ENCODE assay signal across 23 cellular contexts in genomic region chr16:24771779-24772157, GRCh38. TPM values are rescaled to one million over a fixed set of nuclear protein-coding genes. Genes with fewer than 3 reads are reported as not detected.
DNase-seq lines count a peak whose midpoint lies in the region; ATAC-seq, FAIRE-seq and TF ChIP-seq lines count a peak whose summit lies in the region.
"Had no signal": no experiment of that assay in that cellular context is flagged by ENCODE, and none has a peak within 500 bp of the region (broad histone marks: within the 10 kb centered on the region; RNA-seq: fewer than 3 reads in every experiment).

No MANE protein-coding gene starts in this region.

- TF ChIP-seq EP300 in HepG2 (IDR thresholded peaks at IDR 0.05; ENCODE audit: low read depth in 2 of 2, low read length in 2 of 2) (no peak), HepG2 (CRISPR knock-in tag; IDR thresholded peaks at IDR 0.05; ENCODE audit: borderline replicate concordance) (no peak)

- no peak for TF ChIP-seq RAD21 in HepG2 (CRISPR knock-in tag; IDR thresholded peaks at IDR 0.05)

- H3K9me3 Mint-ChIP-seq in CD8-positive, alpha-beta memory T cell = no peaks in the 10 kb centered on the region
- H3K9me3 Mint-ChIP-seq in GM23338 = no peaks in the 10 kb centered on the region
- no peaks in the 10 kb centered on the region for H3K9me3 Mint-ChIP-seq in chondrocyte (ENCODE audit: low read depth)
- H3K9me3 Mint-ChIP-seq: CD4-positive, alpha-beta memory T cell had no signal

- H2AFZ ChIP-seq in GM23338 = no peak overlapping the region
- H2AFZ ChIP-seq in HepG2 (ENCODE audit: low read length) = no peak overlapping the region
- H2AFZ ChIP-seq: PC-9 had no signal

- TF ChIP-seq CTCF in GM23338 (conservative IDR thresholded peaks at IDR 0.05; ENCODE audit: low read depth in 2 of 2) (no peak), chondrocyte (IDR thresholded peaks at IDR 0.05) (no peak), HepG2 (CRISPR knock-in tag; IDR thresholded peaks at IDR 0.05) (no peak), Peyer's patch (IDR thresholded peaks at IDR 0.05) (no peak)

- intact Hi-C loops in HepG2 (cut with micrococcal nuclease; ENCODE audit: unreplicated experiment) = no loop called here

- H3K36me3 Mint-ChIP-seq in CD8-positive, alpha-beta memory T cell = peaks cover 0 to 60% (median 10%) of the 10 kb centered on the region in 3 donors
- peaks cover 48% of the 10 kb centered on the region for H3K36me3 Mint-ChIP-seq in GM23338 (ENCODE audit: low read depth)
- peaks cover 9% of the 10 kb centered on the region for H3K36me3 Mint-ChIP-seq in chondrocyte (ENCODE audit: low read depth)

- H3K9me2 ChIP-seq in GM23338 (ENCODE audit: insufficient read depth) = no peaks in the 10 kb centered on the region

- FAIRE-seq in HepG2 (lab: Jason Lieb, UNC) (peak; percentile 4), RCC 7860 (lab: Jason Lieb, UNC) (no peak)

- BruUV-seq in HepG2 (replicated peaks; lab: Mats Ljungman, UMichigan) = no TSS peak

- no peaks in the 10 kb centered on the region for H3K4me1 ChIP-seq in CD8-positive, alpha-beta memory T cell (ENCODE audit: insufficient read depth, low read length)
- H3K4me1 ChIP-seq in GM23338 (ENCODE audit: insufficient read depth) = peaks cover 28% of the 10 kb centered on the region
- H3K4me1 ChIP-seq in HepG2 (ENCODE audit: insufficient read depth, low read length) = peaks cover 12% of the 10 kb centered on the region
- no peaks in the 10 kb centered on the region for H3K4me1 ChIP-seq in Peyer's patch

- H3K27ac ChIP-seq in CD8-positive, alpha-beta memory T cell (ENCODE audit: low read depth, low read length) = no peak overlapping the region
- H3K27ac ChIP-seq in GM23338 (ENCODE audit: low read depth) (no peak overlapping the region; the same call in 1 of the 2 replicates), HepG2 (ENCODE audit: extremely low read length, insufficient read depth, low read length) (no peak overlapping the region), Peyer's patch (no peak overlapping the region)
- H3K27ac ChIP-seq: body of pancreas, colonic mucosa, neutrophil, PC-9, skin epidermis, upper lobe of left lung had no signal

- H3K27me3 ChIP-seq in CD8-positive, alpha-beta memory T cell (ENCODE audit: insufficient read depth, low read length, poor library complexity, severe bottlenecking) = no peaks in the 10 kb centered on the region
- H3K27me3 ChIP-seq in GM23338 (ENCODE audit: insufficient read depth) (no peaks in the 10 kb centered on the region), HepG2 (ENCODE audit: control insufficient read depth in 1 of 2, insufficient read depth in 2 of 2, low read length in 2 of 2) (no peaks in the 10 kb centered on the region), Peyer's patch (no peaks in the 10 kb centered on the region)
- H3K27me3 ChIP-seq: body of pancreas, colonic mucosa, esophagus muscularis mucosa, neutrophil, upper lobe of left lung had no signal

- peaks cover 49 to 76% (median 70%) of the 10 kb centered on the region in 3 donors for H3K4me1 Mint-ChIP-seq in CD8-positive, alpha-beta memory T cell
- H3K4me1 Mint-ChIP-seq in GM23338 (peaks cover 29% of the 10 kb centered on the region), chondrocyte (ENCODE audit: low read depth) (peaks cover 38% of the 10 kb centered on the region)

- H3K4me3 Mint-ChIP-seq in CD8-positive, alpha-beta memory T cell = no peak overlapping the region
- H3K4me3 Mint-ChIP-seq in GM23338 (no peak overlapping the region), chondrocyte (ENCODE audit: unreplicated experiment) (no peak overlapping the region)
- H3K4me3 Mint-ChIP-seq: activated CD8-positive, alpha-beta memory T cell treated with anti-CD3 and anti-CD28 coated beads, Interleukin-2, amount 10 ng/mL, durations not matched to agents 7 days and 5 days; CD4-positive, alpha-beta memory T cell had no signal

- H3K4me3 ChIP-seq in CD8-positive, alpha-beta memory T cell (ENCODE audit: low read length) = no peak overlapping the region
- H3K4me3 ChIP-seq in GM23338 = no peak overlapping the region
- H3K4me3 ChIP-seq in HepG2 (replicated peaks in 1 of 3; ENCODE audit: insufficient read depth in 1 of 3, low read depth in 2 of 3, low read length in 3 of 3) = no peak overlapping the region
- no peak overlapping the region for H3K4me3 ChIP-seq in Peyer's patch
- H3K4me3 ChIP-seq: body of pancreas, colonic mucosa, esophagus muscularis mucosa, PC-9, skin epidermis, upper lobe of left lung had no signal

- no peaks in the 10 kb centered on the region for H3K9me3 ChIP-seq in CD8-positive, alpha-beta memory T cell (ENCODE audit: low read length)
- H3K9me3 ChIP-seq in HepG2 (ENCODE audit: low read length) = no peaks in the 10 kb centered on the region
- no peaks in the 10 kb centered on the region for H3K9me3 ChIP-seq in Peyer's patch
- H3K9me3 ChIP-seq: body of pancreas, colonic mucosa, esophagus muscularis mucosa, neutrophil, upper lobe of left lung had no signal

- no peak overlapping the region for H3K9ac ChIP-seq in HepG2 (ENCODE audit: insufficient read depth, low read depth, low read length)
- H3K9ac ChIP-seq: KMS-11 had no signal

- no peaks in the 10 kb centered on the region; the same call in 1 of the 2 replicates for H3F3A ChIP-seq in GM23338 (replicated peaks; ENCODE audit: low read depth)

- H4K20me1 ChIP-seq in GM23338 (replicated peaks; ENCODE audit: insufficient read depth) = peaks cover 78% of the 10 kb centered on the region
- peaks cover 47% of the 10 kb centered on the region; the same call in 1 of the 2 replicates for H4K20me1 ChIP-seq in HepG2 (ENCODE audit: insufficient read depth, low read length)

- ATAC-seq in GM23338 (no peak), HepG2 (peak; percentile 74), GM18517 (IDR thresholded peaks at IDR 0.05; ENCODE audit: unreplicated experiment) (no peak)
- ATAC-seq: body of pancreas had no signal

- H3K27me3 Mint-ChIP-seq in CD8-positive, alpha-beta memory T cell = no peaks in the 10 kb centered on the region
- H3K27me3 Mint-ChIP-seq in GM23338 (ENCODE audit: insufficient read depth, low read depth, poor library complexity) (peaks cover 2% of the 10 kb centered on the region), chondrocyte (ENCODE audit: low read depth) (no peaks in the 10 kb centered on the region)
- H3K27me3 Mint-ChIP-seq: activated CD8-positive, alpha-beta memory T cell treated with anti-CD3 and anti-CD28 coated beads, Interleukin-2, amount 10 ng/mL, durations not matched to agents 7 days and 5 days; CD4-positive, alpha-beta memory T cell had no signal

- TF ChIP-seq POLR2A in HepG2 (IDR thresholded peaks at IDR 0.05; ENCODE audit: insufficient read depth in 1 of 2, low read depth in 2 of 2, low read length in 2 of 2) = no peak
- no peak for TF ChIP-seq POLR2A in Peyer's patch (IDR thresholded peaks at IDR 0.05)

- CTCF ChIA-PET in CD8-positive, alpha-beta memory T cell (lab: Charles Lee) = no interaction called here
- CTCF ChIA-PET in HepG2 (lab: Yijun Ruan, JAX; ENCODE audit: low intra/inter-chr PET ratio, low total read pairs) = no interaction called here

- 95% methylated on average over 1 of the region's 1 CpG for WGBS in HepG2 (ENCODE audit: low lambda C conversion rate)

- H3K27ac Mint-ChIP-seq in CD8-positive, alpha-beta memory T cell = peak overlapping the region in 5 of 8 donors; percentile 4 to 68 (median 30)
- H3K27ac Mint-ChIP-seq in GM23338 = peak overlapping the region; percentile 36; the same call in 1 of the 2 replicates
- peak overlapping the region; percentile 49 for H3K27ac Mint-ChIP-seq in chondrocyte (ENCODE audit: unreplicated experiment)
- H3K27ac Mint-ChIP-seq: activated CD8-positive, alpha-beta memory T cell treated with anti-CD3 and anti-CD28 coated beads, Interleukin-2, amount 10 ng/mL, durations not matched to agents 7 days and 5 days had no signal

- peaks cover 7% of the 10 kb centered on the region for H3K36me3 ChIP-seq in CD8-positive, alpha-beta memory T cell (ENCODE audit: insufficient read depth, low read length)
- H3K36me3 ChIP-seq in GM23338 (ENCODE audit: insufficient read depth) = peaks cover 11% of the 10 kb centered on the region; the same call in 1 of the 2 replicates
- peaks cover 14 to 32% of the 10 kb centered on the region in 2 experiments for H3K36me3 ChIP-seq in HepG2 (replicated peaks in 1 of 2; ENCODE audit: control insufficient read depth in 1 of 2, insufficient read depth in 2 of 2, low read length in 2 of 2)
- H3K36me3 ChIP-seq in Peyer's patch = peaks cover 0 to 11% (median 0%) of the 10 kb centered on the region in 3 donors
- H3K36me3 ChIP-seq: colonic mucosa had no signal

- H3K4me2 ChIP-seq in GM23338 (no peak overlapping the region), HepG2 (ENCODE audit: low read depth, low read length) (no peak overlapping the region)
- H3K4me2 ChIP-seq: KMS-11, PC-9 had no signal

- POLR2A ChIA-PET in CD8-positive, alpha-beta memory T cell (lab: Charles Lee) = no interaction called here
- POLR2A ChIA-PET in HepG2 (lab: Yijun Ruan, JAX) = no interaction called here

- H3K79me2 ChIP-seq in GM23338 (replicated peaks; ENCODE audit: insufficient read depth) (peaks cover 100% of the 10 kb centered on the region), HepG2 (ENCODE audit: insufficient read depth, low read length) (peaks cover 67% of the 10 kb centered on the region)

- in situ Hi-C loops in HepG2 (cut with HindIII; ENCODE audit: extremely low pct_ligation_motif_present, low pct_unique_long_range_greater_than_20kb) = no loop called here

- no peak for DNase-seq in CD8-positive, alpha-beta memory T cell
- no peak for DNase-seq in GM23338 (ENCODE audit: low spot score)
- no peak for DNase-seq in chondrocyte (ENCODE audit: low spot score)
- peak; percentile 50 for DNase-seq in HepG2 (ENCODE audit: low spot score)
- no peak for DNase-seq in ecto neural progenitor cell (ENCODE audit: low spot score)
- DNase-seq in RCC 7860 (ENCODE audit: low spot score) = no peak
- DNase-seq in Peyer's patch = no peak
- DNase-seq: activated CD4-positive, alpha-beta T cell treated with anti-CD3 and anti-CD28 coated beads for 4 hours; activated effector memory CD4-positive, alpha-beta T cell treated with Interleukin-2 at 50 U/mL for 16 hours; CD4-positive, alpha-beta memory T cell; colonic mucosa; mesendoderm; NCI-H146; SIG-M5 had no signal

RNA-seq across cellular contexts. Expression of gene TNRC6A, which starts 42.3 kb away (rescaled TPM):
- 10 to 100 TPM; 40.4 to 44.0 TPM for total RNA-seq in CD8-positive, alpha-beta memory T cell
- 11.4 TPM for polyA plus RNA-seq in CD8-positive, alpha-beta memory T cell
- total RNA-seq in GM23338 (2014; rRNA removed; shearing (Covaris generic)) = 62.1 and 93.1 TPM in 2 replicates
- polyA plus RNA-seq in GM23338 (2016; fragmentation: Nextera tagmentation; extraction: Ambion mirVana) = 124 and 126 TPM in 2 replicates
- total RNA-seq in chondrocyte = 42.8 to 57.6 TPM (median 52.1 TPM) in 3 replicates
- total RNA-seq in HepG2 (2016; rRNA removed; fragmentation: Illumina TruSeq; extraction: Trizol) = 26.7 and 30.9 TPM in 2 replicates
- total RNA-seq in HepG2 (2016; cell fraction: cytosol; rRNA removed; fragmentation: Illumina TruSeq; extraction: Trizol; ENCODE audit: low read depth) = 6.9 and 8.1 TPM in 2 replicates
- total RNA-seq in HepG2 (2016; cell fraction: insoluble cytoplasmic fraction; rRNA removed; fragmentation: Illumina TruSeq; extraction: Trizol) = 24.9 and 33.4 TPM in 2 replicates
- total RNA-seq in HepG2 (2016; cell fraction: membrane; rRNA removed; fragmentation: Illumina TruSeq; extraction: Trizol) = 10.5 and 13.0 TPM in 2 replicates
- total RNA-seq in HepG2 (2016; cell fraction: nucleus; rRNA removed; fragmentation: Illumina TruSeq; extraction: Trizol) = 75.1 and 92.8 TPM in 2 replicates
- 43.6 and 49.2 TPM in 2 replicates for polyA plus RNA-seq in HepG2 (2011; rRNA removed)
- polyA plus RNA-seq in HepG2 (2011; cell fraction: cytosol; rRNA removed) = 25.1 and 25.7 TPM in 2 replicates
- 154 and 160 TPM in 2 replicates for polyA plus RNA-seq in HepG2 (2011; cell fraction: nucleus; rRNA removed)
- polyA plus RNA-seq in HepG2 (2012) = 30.0 and 33.6 TPM in 2 replicates
- polyA plus RNA-seq in HepG2 (2016; cell fraction: cytosol; fragmentation: Illumina TruSeq; extraction: Trizol; ENCODE audit: low read depth) = 0.53 and 1.5 TPM in 2 replicates
- 17.2 and 18.0 TPM in 2 replicates for polyA plus RNA-seq in HepG2 (2016; cell fraction: insoluble cytoplasmic fraction; fragmentation: Illumina TruSeq; extraction: Trizol; ENCODE audit: low read depth)
- polyA plus RNA-seq in HepG2 (2016; cell fraction: membrane; fragmentation: Illumina TruSeq; extraction: Trizol; ENCODE audit: low read depth) = 1.1 and 1.6 TPM in 2 replicates
- 103 and 113 TPM in 2 replicates for polyA plus RNA-seq in HepG2 (2016; cell fraction: nucleus; fragmentation: Illumina TruSeq; extraction: Trizol; ENCODE audit: insufficient read depth, low read depth)
- 70.9 TPM in 2 replicates for polyA minus RNA-seq in HepG2 (2011; rRNA and poly(A)+ RNA removed; ENCODE audit: low replicate concordance)
- polyA minus RNA-seq in HepG2 (2011; cell fraction: cytosol; rRNA and poly(A)+ RNA removed) = 19.3 and 29.4 TPM in 2 replicates
- polyA minus RNA-seq in HepG2 (2011; cell fraction: nucleus; rRNA and poly(A)+ RNA removed) = 205 and 259 TPM in 2 replicates
- total RNA-seq in Peyer's patch = 100 to 1,000 TPM in 2 of 4 donors, 10 to 100 TPM in 2; 47.3 to 316 (median 85.5) TPM
